Comparison of ENCODE assay signal across 20 cellular contexts in the genomic region with DNA sequence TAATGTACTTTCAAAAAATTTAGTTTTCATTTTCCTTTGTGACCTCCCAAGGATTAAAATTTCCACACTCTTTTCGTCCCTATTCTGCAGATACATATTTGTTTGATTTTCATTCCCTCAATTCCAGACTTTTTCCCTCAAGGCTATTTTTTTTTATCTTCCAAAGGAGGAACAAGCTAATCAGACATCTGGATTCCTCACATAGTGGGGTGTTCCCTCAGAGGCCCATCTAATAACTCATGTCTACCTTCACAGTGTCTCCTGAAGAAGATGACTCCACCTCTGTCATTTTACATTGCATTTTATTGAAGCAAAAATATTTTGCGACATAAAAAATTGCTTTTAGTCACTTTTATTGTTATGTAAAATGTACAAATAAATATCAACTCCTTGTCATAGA.
DNase-seq lines count a peak whose midpoint lies in the region; ATAC-seq and TF ChIP-seq lines count a peak whose summit lies in the region.
"Had no signal": no experiment of that assay in that cellular context is flagged by ENCODE, and none has a peak within 500 bp of the region (broad histone marks: within the 10 kb centered on the region; RNA-seq: fewer than 3 reads in every experiment).

No MANE protein-coding gene starts in this region.

- H4K20me1 ChIP-seq in MM.1S (ENCODE audit: insufficient read depth, low read length) = no peaks in the 10 kb centered on the region
- H4K20me1 ChIP-seq: BLaER1 treated with 17β-estradiol and CSF1 and Interleukin-3, amounts not matched to agents 10 nM and 100 nM had no signal

- no peaks in the 10 kb centered on the region for H3K9me3 ChIP-seq in skeletal muscle satellite cell (replicated peaks; ENCODE audit: low read length)
- H3K9me3 ChIP-seq in MM.1S (replicated peaks; ENCODE audit: insufficient read depth, low read length) = no peaks in the 10 kb centered on the region

- no peaks in the 10 kb centered on the region for H3K79me2 ChIP-seq in MM.1S (ENCODE audit: low read length)

- no peaks in the 10 kb centered on the region for H3F3A ChIP-seq in MM.1S (ENCODE audit: insufficient read depth, low read length)

- H3K4me3 ChIP-seq in skeletal muscle satellite cell (ENCODE audit: low read length) (no peak overlapping the region), MM.1S (ENCODE audit: low read length) (no peak overlapping the region)
- H3K4me3 ChIP-seq: BLaER1 treated with 17β-estradiol and CSF1 and Interleukin-3, amounts not matched to agents 10 nM and 100 nM had no signal

- H3K4me1 ChIP-seq in skeletal muscle satellite cell (ENCODE audit: control insufficient read depth, insufficient read depth, low read length) (peaks cover 26% of the 10 kb centered on the region), MM.1S (ENCODE audit: low read length) (no peaks in the 10 kb centered on the region)

- H3K9ac ChIP-seq in skeletal muscle satellite cell (ENCODE audit: low read depth, low read length) (peak overlapping the region; percentile 46), MM.1S (ENCODE audit: low read length) (no peak overlapping the region)
- H3K9ac ChIP-seq: BLaER1 treated with 17β-estradiol and CSF1 and Interleukin-3, amounts not matched to agents 10 nM and 100 nM had no signal

- H3K9me2 ChIP-seq in MM.1S (replicated peaks; ENCODE audit: insufficient read depth, low read length) = no peaks in the 10 kb centered on the region

- ATAC-seq in HG02870 (IDR thresholded peaks at IDR 0.05; ENCODE audit: unreplicated experiment) = no peak
- ATAC-seq: CD8-positive, alpha-beta T cell had no signal

- H2AFZ ChIP-seq in MM.1S (ENCODE audit: low read length) = no peak overlapping the region

- DNase-seq in EL (peak; percentile 56), NCI-H226 (peak; percentile 65), epithelial cell of prostate (ENCODE audit: low read depth, low spot score) (no peak), MM.1S (no peak), GDM1 (lab: John Stamatoyannopoulos, UW) (no peak)
- DNase-seq: CD8-positive, alpha-beta T cell; DMS53; H7; Karpas-422; NCI-H1105; NCI-H1694; NCI-H2081 treated with DMSO at 0.1 percent for 48 hours; NCI-H510A; NCI-H748 treated with DMSO at 0.1 percent for 48 hours; RPMI8226; SIG-M5; SW 1271 had no signal

- no peaks in the 10 kb centered on the region for H3K27me3 ChIP-seq in skeletal muscle satellite cell (ENCODE audit: control insufficient read depth, insufficient read depth, low read length)
- H3K27me3 ChIP-seq in MM.1S (replicated peaks; ENCODE audit: insufficient read depth, low read length) = no peaks in the 10 kb centered on the region
- H3K27me3 ChIP-seq: BLaER1 treated with 17β-estradiol and CSF1 and Interleukin-3, amounts not matched to agents 10 nM and 100 nM had no signal

- TF ChIP-seq CTCF in MM.1S (IDR thresholded peaks at IDR 0.05; ENCODE audit: low read length) = no peak

- peak overlapping the region; percentile 9 for H3K27ac ChIP-seq in epithelial cell of prostate
- no peak overlapping the region for H3K27ac ChIP-seq in MM.1S (ENCODE audit: low read length)
- H3K27ac ChIP-seq: BLaER1 treated with 17β-estradiol and CSF1 and Interleukin-3, amounts not matched to agents 10 nM and 100 nM had no signal

- H3K36me3 ChIP-seq in skeletal muscle satellite cell (ENCODE audit: insufficient read depth, low read length) = no peaks in the 10 kb centered on the region
- no peaks in the 10 kb centered on the region for H3K36me3 ChIP-seq in MM.1S (replicated peaks; ENCODE audit: insufficient read depth, low read length)
- H3K36me3 ChIP-seq: BLaER1 treated with 17β-estradiol and CSF1 and Interleukin-3, amounts not matched to agents 10 nM and 100 nM had no signal

- H3K4me2 ChIP-seq in skeletal muscle satellite cell (ENCODE audit: low read length) = no peak overlapping the region
- no peak overlapping the region for H3K4me2 ChIP-seq in MM.1S (ENCODE audit: low read depth, low read length)
- H3K4me2 ChIP-seq: BLaER1 treated with 17β-estradiol and CSF1 and Interleukin-3, amounts not matched to agents 10 nM and 100 nM had no signal

Comparison
In these comparisons a context has a peak if more than half of its experiments do, and no peak if none do; other contexts are left out.
1. DNase-seq: peak in EL (single experiment) and NCI-H226 (single experiment); none in epithelial cell of prostate (single experiment), MM.1S (single experiment) and GDM1 (single experiment).